In genomic region chr18:63831080-63831788, GRCh38 we compare ENCODE assay signal across 9 cellular contexts. TPM values are rescaled to one million over a fixed set of nuclear protein-coding genes. Genes with fewer than 3 reads are reported as not detected.
DNase-seq lines count a peak whose midpoint lies in the region; ATAC-seq and TF ChIP-seq lines count a peak whose summit lies in the region.
"Had no signal": no experiment of that assay in that cellular context is flagged by ENCODE, and none has a peak within 500 bp of the region (broad histone marks: within the 10 kb centered on the region; RNA-seq: fewer than 3 reads in every experiment).

No MANE protein-coding gene starts in this region.

- H3K4me3 ChIP-seq in neutrophil (ENCODE audit: low read depth in 1 of 2, low read length in 1 of 2) = peak overlapping the region; percentile 26 to 41

- H3K4me1 ChIP-seq in neutrophil (ENCODE audit: control insufficient read depth in 1 of 2, insufficient read depth in 1 of 2, low read depth in 1 of 2, low read length in 1 of 2) = peaks cover 20 to 25% of the 10 kb centered on the region in 2 experiments

- no peaks in the 10 kb centered on the region for H3K36me3 ChIP-seq in neutrophil

- ATAC-seq in GM19043 (IDR thresholded peaks at IDR 0.05; ENCODE audit: low read depth, unreplicated experiment) = peak; percentile 93
- ATAC-seq in HG03025 (IDR thresholded peaks at IDR 0.05; ENCODE audit: low FRiP score, unreplicated experiment) = peak; percentile 93
- ATAC-seq: Panc1 had no signal

- TF ChIP-seq CTCF in neutrophil (IDR thresholded peaks at IDR 0.05) = no peak

- peak overlapping the region; percentile 72 for H3K27ac ChIP-seq in neutrophil

- no peaks in the 10 kb centered on the region for H3K27me3 ChIP-seq in neutrophil

- DNase-seq in RPMI7951 (ENCODE audit: low read depth) (peak; percentile 83), C1 segment of cervical spinal cord (lab: John Stamatoyannopoulos, UW) (no peak), SHP77 (lab: John Stamatoyannopoulos, UW) (no peak)
- no peak for DNase-seq in stimulated activated CD4-positive, alpha-beta T cell treated with anti-CD3 and anti-CD28 coated beads, Interleukin-2, amount 100 ng/mL, for 48 hours
- DNase-seq in activated CD8-positive, alpha-beta memory T cell treated with anti-CD3 and anti-CD28 coated beads, Interleukin-2, amount 50 U/mL, for 4 hours = no peak

- no peaks in the 10 kb centered on the region for H3K9me3 ChIP-seq in neutrophil

RNA-seq across cellular contexts. Expression of gene SERPINB7, which starts 56.0 kb away (rescaled TPM):
- total RNA-seq in RPMI7951 (2014; rRNA removed; shearing (Covaris generic)) = 10.0 and 13.1 TPM in 2 replicates

RNA-seq across cellular contexts. Expression of gene SERPINB2, which starts 56.3 kb away (rescaled TPM):
- 20.3 and 20.5 TPM in 2 replicates for total RNA-seq in RPMI7951 (2014; rRNA removed; shearing (Covaris generic))
